Comparison of ENCODE assay signal across 9 cellular contexts in genomic region chr17:80942360-80943345, GRCh38. TPM values are rescaled to one million over a fixed set of nuclear protein-coding genes. Genes with fewer than 3 reads are reported as not detected.
DNase-seq lines count a peak whose midpoint lies in the region; ATAC-seq and TF ChIP-seq lines count a peak whose summit lies in the region.
"Had no signal": no experiment of that assay in that cellular context is flagged by ENCODE, and none has a peak within 500 bp of the region (broad histone marks: within the 10 kb centered on the region; RNA-seq: fewer than 3 reads in every experiment).

No MANE protein-coding gene starts in this region.

- peaks cover 0 to 36% (median 14%) of the 10 kb centered on the region in 12 donors for H3K4me1 ChIP-seq in heart left ventricle
- peaks cover 27% of the 10 kb centered on the region for H3K4me1 ChIP-seq in CD4-positive, alpha-beta memory T cell (ENCODE audit: insufficient read depth, low read length)

- H3K9me3 ChIP-seq in heart left ventricle: peaks cover 0 to 3% (median 0%) of the 10 kb centered on the region in 12 donors
- H3K9me3 ChIP-seq in CD4-positive, alpha-beta memory T cell (ENCODE audit: control insufficient read depth in 1 of 2, low read length in 2 of 2): no peaks in the 10 kb centered on the region

- H3K27me3 ChIP-seq in BJ (ENCODE audit: control insufficient read depth, insufficient read depth, low read length): no peaks in the 10 kb centered on the region
- H3K27me3 ChIP-seq in heart left ventricle: no peaks in the 10 kb centered on the region
- H3K27me3 ChIP-seq in CD4-positive, alpha-beta memory T cell (ENCODE audit: insufficient read depth, low read length): no peaks in the 10 kb centered on the region

- DNase-seq in BJ (ENCODE audit: low read depth) (peak; percentile 36), heart left ventricle (peak; percentile 86 to 94 (median 90)), putamen (ENCODE audit: low spot score) (peak; percentile 70)
- no peak for DNase-seq in stimulated activated CD4-positive, alpha-beta T cell treated with anti-CD3 and anti-CD28 coated beads, Interleukin-4, amount 100 ng/mL, for 1 hour
- no peak for DNase-seq in CD4-positive, alpha-beta memory T cell
- DNase-seq: NCI-H69 had no signal

- H3K36me3 Mint-ChIP-seq in CD4-positive, alpha-beta memory T cell: peaks cover 27 to 33% of the 10 kb centered on the region in 2 donors

- peaks cover 14 to 28% (median 20%) of the 10 kb centered on the region in 4 donors for H3K4me1 Mint-ChIP-seq in CD4-positive, alpha-beta memory T cell

- 55 to 67% (median 62%) methylated on average over 39 to 42 of the region's 42 CpGs for WGBS in heart left ventricle, 4 donors

- H3K27me3 Mint-ChIP-seq in CD4-positive, alpha-beta memory T cell: no peaks in the 10 kb centered on the region

- peak in 3 of 4 donors; percentile 85 to 94 (median 92) for ATAC-seq in heart left ventricle
- ATAC-seq in HG02763 (IDR thresholded peaks at IDR 0.05; ENCODE audit: unreplicated experiment): no peak
- ATAC-seq in GM21723 (IDR thresholded peaks at IDR 0.05; ENCODE audit: unreplicated experiment): no peak

- H3K27ac ChIP-seq in angular gyrus (ENCODE audit: low read depth, low read length): peak overlapping the region; percentile 37
- H3K27ac ChIP-seq in heart left ventricle: peak overlapping the region in 2 of 12 donors; percentile 8 to 89
- H3K27ac ChIP-seq in CD4-positive, alpha-beta memory T cell (ENCODE audit: low read depth, low read length): no peak overlapping the region

- intact Hi-C loops in heart left ventricle (cut with DNase I): no loop called here
- intact Hi-C loops in CD4-positive, alpha-beta memory T cell (cut with micrococcal nuclease): no loop called here

- H3K9me3 Mint-ChIP-seq in CD4-positive, alpha-beta memory T cell: no peaks in the 10 kb centered on the region

- CTCF ChIA-PET in BJ (lab: Yijun Ruan, JAX): interaction anchor here (0.6 to 1.5 kb wide), 5 partner anchors 28 to 516 kb away, joined by 3 read pairs; no protein-coding TSS in a partner anchor
- CTCF ChIA-PET in CD4-positive, alpha-beta memory T cell (lab: Charles Lee; ENCODE audit: partially characterized antibody): interaction anchor here (1.0 to 1.5 kb wide), 3 partner anchors 13 to 76 kb away, joined by 3 to 4 read pairs (median 3); no protein-coding TSS in a partner anchor

- POLR2A ChIA-PET in BJ (lab: Charles Lee): no interaction called here
- POLR2A ChIA-PET in CD4-positive, alpha-beta memory T cell (lab: Charles Lee; ENCODE audit: partially characterized antibody): interaction anchor here (1.2 kb wide), 1 partner anchor 34 kb away, joined by 3 read pairs; no protein-coding TSS in a partner anchor

- H3K36me3 ChIP-seq in BJ (ENCODE audit: control insufficient read depth, insufficient read depth, low read length): peaks cover 7% of the 10 kb centered on the region
- peaks cover 0 to 33% (median 23%) of the 10 kb centered on the region in 9 donors for H3K36me3 ChIP-seq in heart left ventricle
- peaks cover 18% of the 10 kb centered on the region for H3K36me3 ChIP-seq in CD4-positive, alpha-beta memory T cell (ENCODE audit: insufficient read depth, low read length)

- no peak for TF ChIP-seq POLR2A in heart left ventricle (IDR thresholded peaks at IDR 0.05)

- TF ChIP-seq CTCF in BJ (IDR thresholded peaks at IDR 0.05; ENCODE audit: insufficient read depth, low read depth, low read length) (peak; percentile 41), heart left ventricle (IDR thresholded peaks at IDR 0.05) (peak in 7 of 12 donors; percentile 6 to 42 (median 23))

- H3K27ac Mint-ChIP-seq in CD4-positive, alpha-beta memory T cell: peak overlapping the region in 1 of 7 donors; percentile 41

- H3K4me3 Mint-ChIP-seq in CD4-positive, alpha-beta memory T cell: peak overlapping the region in 1 of 8 donors; percentile 25

- H3K4me3 ChIP-seq in BJ (ENCODE audit: low read depth, low read length) (no peak overlapping the region), heart left ventricle (peak overlapping the region in 1 of 12 donors; percentile 16)
- no peak overlapping the region for H3K4me3 ChIP-seq in CD4-positive, alpha-beta memory T cell (ENCODE audit: low read length in 2 of 2)

RNA-seq across cellular contexts. Expression of gene CHMP6, which starts 49.0 kb away (rescaled TPM):
- polyA plus RNA-seq in BJ (2011; rRNA removed) (27.3 and 30.7 TPM in 2 replicates), heart left ventricle (10 to 100 TPM; 24.4 to 35.5 TPM)
- 6.0 and 9.1 TPM in 2 replicates for polyA minus RNA-seq in BJ (2011; rRNA and poly(A)+ RNA removed)
- 10 to 100 TPM; 17.9 to 25.9 (median 19.4) TPM for total RNA-seq in heart left ventricle
- 10 to 100 TPM; 41.4 to 42.3 TPM for total RNA-seq in CD4-positive, alpha-beta memory T cell
- polyA plus RNA-seq in CD4-positive, alpha-beta memory T cell: 10 to 100 TPM; 36.7 to 48.7 TPM

Comparison
In these comparisons a context has a peak if more than half of its experiments do, and no peak if none do; other contexts are left out.
1. DNase-seq: peak in BJ (single experiment), heart left ventricle (5 of 5) and putamen (single experiment); none in stimulated activated CD4-positive, alpha-beta T cell treated with anti-CD3 and anti-CD28 coated beads, Interleukin-4, amount 100 ng/mL, for 1 hour (single experiment) and CD4-positive, alpha-beta memory T cell (0 of 5).
2. ATAC-seq: peak in heart left ventricle (3 of 4); none in HG02763 (single experiment) and GM21723 (single experiment).